In genomic region chr12:54033106-54033979, GRCh38 we compare ENCODE assay signal across 8 cellular contexts. TPM values are rescaled to one million over a fixed set of nuclear protein-coding genes. Genes with fewer than 3 reads are reported as not detected.
DNase-seq lines count a peak whose midpoint lies in the region; ATAC-seq and TF ChIP-seq lines count a peak whose summit lies in the region.

No MANE protein-coding gene starts in this region.

- TF ChIP-seq POLR2A in erythroblast (IDR thresholded peaks at IDR 0.05; ENCODE audit: low read length): no peak

- peaks cover 21% of the 10 kb centered on the region for H3K79me1 ChIP-seq in mesenchymal stem cell (replicated peaks; ENCODE audit: low read length, poor library complexity, severe bottlenecking)

- peak overlapping the region; percentile 96 for H3K9ac ChIP-seq in mesenchymal stem cell (ENCODE audit: low read length)

- H3K36me3 Mint-ChIP-seq in activated naive CD8-positive, alpha-beta T cell: no peaks in the 10 kb centered on the region

- H2BK5ac ChIP-seq in mesenchymal stem cell (ENCODE audit: low read depth, low read length, poor library complexity, severe bottlenecking): no peak overlapping the region

- peak overlapping the region; percentile 36 for H2BK15ac ChIP-seq in mesenchymal stem cell (ENCODE audit: low read depth, poor library complexity, severe bottlenecking)

- H2AFZ ChIP-seq in mesenchymal stem cell (ENCODE audit: low read depth, low read length): no peak overlapping the region

- peaks cover 34% of the 10 kb centered on the region for H3K4me1 Mint-ChIP-seq in activated naive CD8-positive, alpha-beta T cell (ENCODE audit: low read depth)

- ATAC-seq in HG02870 (IDR thresholded peaks at IDR 0.05; ENCODE audit: unreplicated experiment): no peak
- ATAC-seq in HG02885 (IDR thresholded peaks at IDR 0.05; ENCODE audit: poor library complexity, unreplicated experiment): no peak

- H3K27ac Mint-ChIP-seq in activated naive CD8-positive, alpha-beta T cell: no peak overlapping the region

- no peaks in the 10 kb centered on the region for H3K9me3 Mint-ChIP-seq in activated naive CD8-positive, alpha-beta T cell (ENCODE audit: low read depth)

- peak; percentile 65 for DNase-seq in ACHN
- DNase-seq in HEK293T (ENCODE audit: extremely low spot score): peak; percentile 61
- DNase-seq in mesenchymal stem cell: peak; percentile 65
- DNase-seq in erythroblast (lab: John Stamatoyannopoulos, UW): no peak
- no peak for DNase-seq in OCI-M1 (lab: John Stamatoyannopoulos, UW)

- POLR2A ChIA-PET in HEK293T (lab: Yijun Ruan, JAX): interaction anchor here (0.7 to 2.1 kb wide), 12 partner anchors 16 to 175 kb away, joined by 3 to 8 read pairs (median 4); partner anchors contain the start of genes HOXC4, HOXC8 and SMUG1

- H3K36me3 ChIP-seq in mesenchymal stem cell (ENCODE audit: control insufficient read depth in 1 of 2, insufficient read depth in 2 of 2, low read depth in 1 of 2, low read length in 2 of 2): peaks cover 7 to 21% of the 10 kb centered on the region in 2 experiments

- peaks cover 39% of the 10 kb centered on the region for H3K27me3 Mint-ChIP-seq in activated naive CD8-positive, alpha-beta T cell

- no peak overlapping the region for H4K91ac ChIP-seq in mesenchymal stem cell (ENCODE audit: low read length)

- H4K8ac ChIP-seq in mesenchymal stem cell (ENCODE audit: low read length): peak overlapping the region; percentile 24

- H3K4me2 ChIP-seq in mesenchymal stem cell (ENCODE audit: low read length, poor library complexity, severe bottlenecking): peak overlapping the region; percentile 84

- in situ Hi-C loops in ACHN (cut with HindIII; ENCODE audit: low pct_ligation_motif_present, low pct_unique_long_range_greater_than_20kb, low sequenced_read_pairs): no loop called here

- no peaks in the 10 kb centered on the region for H3K9me3 ChIP-seq in mesenchymal stem cell (ENCODE audit: control insufficient read depth, low read length)

- H3K27ac ChIP-seq in mesenchymal stem cell (ENCODE audit: low read length, poor library complexity, severe bottlenecking): peak overlapping the region; percentile 45

- H3K18ac ChIP-seq in mesenchymal stem cell (ENCODE audit: low read depth in 1 of 2, low read length in 2 of 2): peak overlapping the region; percentile 69 to 73

- WGBS in mesenchymal stem cell: 4% methylated on average over 48 of the region's 61 CpGs

- CTCF ChIA-PET in HEK293T (lab: Yijun Ruan, JAX): interaction anchor here (0.7 to 2.7 kb wide), 18 partner anchors 12 to 335 kb away, joined by 3 to 26 read pairs (median 5); partner anchors contain the start of genes HOXC10, HOXC8 and SMUG1

- no peak overlapping the region for H2BK120ac ChIP-seq in mesenchymal stem cell (ENCODE audit: low read depth, low read length)

- peak overlapping the region in 1 of 2 experiments; percentile 21 for H2BK12ac ChIP-seq in mesenchymal stem cell (ENCODE audit: low read length in 2 of 2)

- peaks cover 0 to 4% of the 10 kb centered on the region in 2 experiments for H3K27me3 ChIP-seq in mesenchymal stem cell (ENCODE audit: control insufficient read depth in 1 of 2, insufficient read depth in 1 of 2, low read length in 2 of 2)

- H3K4me3 Mint-ChIP-seq in activated naive CD8-positive, alpha-beta T cell: peak overlapping the region; percentile 78

- H2AK5ac ChIP-seq in mesenchymal stem cell (ENCODE audit: low read length, severe bottlenecking): no peak overlapping the region

- peak overlapping the region; percentile 67 to 99 for H3K23ac ChIP-seq in mesenchymal stem cell (ENCODE audit: low read length in 2 of 2)

- peak overlapping the region in 1 of 2 experiments; percentile 26 for H3K4ac ChIP-seq in mesenchymal stem cell (ENCODE audit: low read depth in 1 of 2, low read length in 2 of 2)

- peak overlapping the region; percentile 44 to 78 for H3K4me3 ChIP-seq in mesenchymal stem cell (ENCODE audit: insufficient read depth in 1 of 2, low read depth in 1 of 2, low read length in 2 of 2)

- no peak overlapping the region for H3K14ac ChIP-seq in mesenchymal stem cell (ENCODE audit: low read length in 2 of 2)

- H3K4me1 ChIP-seq in mesenchymal stem cell (ENCODE audit: control insufficient read depth, insufficient read depth, low read depth, low read length): peaks cover 46% of the 10 kb centered on the region

TF ChIP-seq in HEK293T, 16 proteins besides CTCF, POLR2A, EP300 and RAD21:
- peak; percentile 96 for TF ChIP-seq LEF1 (IDR thresholded peaks at IDR 0.05; ENCODE audit: borderline replicate concordance)
- no peak for TF ChIP-seq ELF4 (IDR thresholded peaks at IDR 0.05)
- TF ChIP-seq ARNT (IDR thresholded peaks at IDR 0.05): peak; percentile 96
- TF ChIP-seq ZNF384 (IDR thresholded peaks at IDR 0.05): peak; percentile 98
- TF ChIP-seq CTBP1 (IDR thresholded peaks at IDR 0.05; ENCODE audit: borderline replicate concordance): peak; percentile 100
- TF ChIP-seq SUZ12 (IDR thresholded peaks at IDR 0.05): no peak
- peak; percentile 90; the same call in 1 of the 2 replicates for TF ChIP-seq FOXM1 (IDR thresholded peaks at IDR 0.05; ENCODE audit: borderline replicate concordance)
- TF ChIP-seq HDGF (IDR thresholded peaks at IDR 0.05; ENCODE audit: borderline replicate concordance): no peak
- peak; percentile 70 for TF ChIP-seq L3MBTL2 (conservative IDR thresholded peaks at IDR 0.05)
- TF ChIP-seq SP1 (IDR thresholded peaks at IDR 0.05): no peak
- no peak for TF ChIP-seq NFRKB (IDR thresholded peaks at IDR 0.05)
- TF ChIP-seq, protein P1, sequence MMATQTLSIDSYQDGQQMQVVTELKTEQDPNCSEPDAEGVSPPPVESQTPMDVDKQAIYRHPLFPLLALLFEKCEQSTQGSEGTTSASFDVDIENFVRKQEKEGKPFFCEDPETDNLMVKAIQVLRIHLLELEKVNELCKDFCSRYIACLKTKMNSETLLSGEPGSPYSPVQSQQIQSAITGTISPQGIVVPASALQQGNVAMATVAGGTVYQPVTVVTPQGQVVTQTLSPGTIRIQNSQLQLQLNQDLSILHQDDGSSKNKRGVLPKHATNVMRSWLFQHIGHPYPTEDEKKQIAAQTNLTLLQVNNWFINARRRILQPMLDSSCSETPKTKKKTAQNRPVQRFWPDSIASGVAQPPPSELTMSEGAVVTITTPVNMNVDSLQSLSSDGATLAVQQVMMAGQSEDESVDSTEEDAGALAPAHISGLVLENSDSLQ (IDR thresholded peaks at IDR 0.05): peak; percentile 96
- TF ChIP-seq FOXK2 (IDR thresholded peaks at IDR 0.05): no peak
- no peak; the same call in 1 of the 2 replicates for TF ChIP-seq TARDBP (IDR thresholded peaks at IDR 0.05)
- TF ChIP-seq BHLHE40 (IDR thresholded peaks at IDR 0.05; ENCODE audit: borderline replicate concordance): no peak; the same call in 1 of the 2 replicates
- TF ChIP-seq FOXA1 (IDR thresholded peaks at IDR 0.05): no peak
TF ChIP-seq in HEK293T: peak in this region for 7.

RNA-seq across cellular contexts. Expression of gene HOXC5, which starts 0.5 kb away (rescaled TPM):
- polyA plus RNA-seq in mesenchymal stem cell (2013, experiment 1 of 2): 0.30 TPM
- 0.27 TPM for polyA plus RNA-seq in mesenchymal stem cell (2013, experiment 2 of 2)

RNA-seq across cellular contexts. Expression of gene HOXC6, which starts 5.1 kb away (rescaled TPM):
- polyA plus RNA-seq in mesenchymal stem cell (2013, experiment 1 of 2): 49.1 TPM
- 49.1 TPM for polyA plus RNA-seq in mesenchymal stem cell (2013, experiment 2 of 2)

RNA-seq across cellular contexts. Expression of gene HOXC4, which starts 20.3 kb away (rescaled TPM):
- 6.4 TPM for polyA plus RNA-seq in mesenchymal stem cell (2013, experiment 1 of 2)
- 7.0 TPM for polyA plus RNA-seq in mesenchymal stem cell (2013, experiment 2 of 2)

RNA-seq across cellular contexts. Expression of gene HOXC8, which starts 24.6 kb away (rescaled TPM):
- 66.4 TPM for polyA plus RNA-seq in mesenchymal stem cell (2013, experiment 1 of 2)
- polyA plus RNA-seq in mesenchymal stem cell (2013, experiment 2 of 2): 67.1 TPM

RNA-seq across cellular contexts. Expression of gene HOXC9, which starts 33.4 kb away (rescaled TPM):
- 18.0 TPM for polyA plus RNA-seq in mesenchymal stem cell (2013, experiment 1 of 2)
- polyA plus RNA-seq in mesenchymal stem cell (2013, experiment 2 of 2): 18.5 TPM

Comparison
In these comparisons a context has a peak if more than half of its experiments do, and no peak if none do; other contexts are left out.
1. DNase-seq: peak in ACHN (single experiment), HEK293T (single experiment) and mesenchymal stem cell (single experiment); none in erythroblast (0 of 2) and OCI-M1 (single experiment).